In genomic region chr20:37311710-37312355, GRCh38 we compare ENCODE assay signal across 16 cellular contexts. TPM values are rescaled to one million over a fixed set of nuclear protein-coding genes. Genes with fewer than 3 reads are reported as not detected.
DNase-seq lines count a peak whose midpoint lies in the region; ATAC-seq, FAIRE-seq and TF ChIP-seq lines count a peak whose summit lies in the region.
"Had no signal": no experiment of that assay in that cellular context is flagged by ENCODE, and none has a peak within 500 bp of the region (broad histone marks: within the 10 kb centered on the region; RNA-seq: fewer than 3 reads in every experiment).

No MANE protein-coding gene starts in this region.

- H3K27ac ChIP-seq in CD8-positive, alpha-beta T cell (ENCODE audit: low read depth, low read length): no peak overlapping the region
- H3K27ac ChIP-seq: spleen had no signal

- peaks cover 12% of the 10 kb centered on the region for H3K36me3 ChIP-seq in CD8-positive, alpha-beta T cell (ENCODE audit: insufficient read depth, low read length)

- no peak overlapping the region for H3K4me3 ChIP-seq in CD8-positive, alpha-beta T cell (ENCODE audit: low read depth, low read length)
- H3K4me3 ChIP-seq: spleen, upper lobe of left lung had no signal

- H3K27ac Mint-ChIP-seq in activated naive CD8-positive, alpha-beta T cell treated with anti-CD3 and anti-CD28 coated beads, Interleukin-2, amount 10 ng/mL, durations not matched to agents 7 days and 5 days: peak overlapping the region; percentile 9
- H3K27ac Mint-ChIP-seq in activated naive CD8-positive, alpha-beta T cell treated with anti-CD3 and anti-CD28 coated beads, Interleukin-2, amount 50 U/mL, for 24 hours: no peak overlapping the region
- H3K27ac Mint-ChIP-seq in endothelial cell (ENCODE audit: unreplicated experiment) (peak overlapping the region; percentile 58), neural crest cell (ENCODE audit: unreplicated experiment) (peak overlapping the region; percentile 78), type B pancreatic cell (peak overlapping the region; percentile 74)
- H3K27ac Mint-ChIP-seq in CD8-positive, alpha-beta T cell: no peak overlapping the region

- H3K27me3 ChIP-seq in CD8-positive, alpha-beta T cell (ENCODE audit: insufficient read depth, low read length): no peaks in the 10 kb centered on the region
- H3K27me3 ChIP-seq: spleen, upper lobe of left lung had no signal

- no peaks in the 10 kb centered on the region for H3K9me3 Mint-ChIP-seq in activated naive CD8-positive, alpha-beta T cell treated with anti-CD3 and anti-CD28 coated beads, Interleukin-2, amount 10 ng/mL, durations not matched to agents 7 days and 5 days
- H3K9me3 Mint-ChIP-seq in activated naive CD8-positive, alpha-beta T cell treated with anti-CD3 and anti-CD28 coated beads, Interleukin-2, amount 50 U/mL, for 24 hours: no peaks in the 10 kb centered on the region
- H3K9me3 Mint-ChIP-seq in endothelial cell (ENCODE audit: unreplicated experiment) (no peaks in the 10 kb centered on the region), neural crest cell (no peaks in the 10 kb centered on the region), type B pancreatic cell (no peaks in the 10 kb centered on the region)
- H3K9me3 Mint-ChIP-seq in CD8-positive, alpha-beta T cell: no peaks in the 10 kb centered on the region
- H3K9me3 Mint-ChIP-seq: naive thymus-derived CD4-positive, alpha-beta T cell had no signal

- H3K4me3 Mint-ChIP-seq in activated naive CD8-positive, alpha-beta T cell treated with anti-CD3 and anti-CD28 coated beads, Interleukin-2, amount 10 ng/mL, durations not matched to agents 7 days and 5 days: no peak overlapping the region
- H3K4me3 Mint-ChIP-seq in activated naive CD8-positive, alpha-beta T cell treated with anti-CD3 and anti-CD28 coated beads, Interleukin-2, amount 50 U/mL, for 24 hours: no peak overlapping the region
- H3K4me3 Mint-ChIP-seq in endothelial cell (ENCODE audit: unreplicated experiment) (peak overlapping the region; percentile 7), neural crest cell (no peak overlapping the region), type B pancreatic cell (no peak overlapping the region)
- no peak overlapping the region for H3K4me3 Mint-ChIP-seq in CD8-positive, alpha-beta T cell
- H3K4me3 Mint-ChIP-seq: naive thymus-derived CD4-positive, alpha-beta T cell had no signal

- no peak for ATAC-seq in activated naive CD8-positive, alpha-beta T cell treated with anti-CD3 and anti-CD28 coated beads, Interleukin-2, amount 10 ng/mL, durations not matched to agents 7 days and 5 days (ENCODE audit: low read depth)
- ATAC-seq in activated naive CD8-positive, alpha-beta T cell treated with anti-CD3 and anti-CD28 coated beads, Interleukin-2, amount 50 U/mL, for 24 hours: no peak
- ATAC-seq in CD8-positive, alpha-beta T cell: no peak
- ATAC-seq: naive thymus-derived CD4-positive, alpha-beta T cell had no signal

- no peak for FAIRE-seq in GM12891 (lab: Jason Lieb, UNC)

- POLR2A ChIA-PET in activated naive CD8-positive, alpha-beta T cell treated with anti-CD3 and anti-CD28 coated beads, Interleukin-2, amount 10 ng/mL, durations not matched to agents 7 days and 5 days (lab: Charles Lee): no interaction called here
- POLR2A ChIA-PET in CD8-positive, alpha-beta T cell (lab: Charles Lee): no interaction called here

- no peak for TF ChIP-seq POLR2A in GM12891 (IDR thresholded peaks at IDR 0.05; ENCODE audit: low read depth, low read length)

- no peak for DNase-seq in activated naive CD8-positive, alpha-beta T cell treated with anti-CD3 and anti-CD28 coated beads, Interleukin-2, amount 10 ng/mL, durations not matched to agents 7 days and 5 days
- DNase-seq in activated naive CD8-positive, alpha-beta T cell treated with anti-CD3 and anti-CD28 coated beads, Interleukin-2, amount 50 U/mL, for 24 hours: no peak
- DNase-seq in endothelial cell (ENCODE audit: low spot score) (no peak), neural crest cell (ENCODE audit: low read depth, low spot score) (no peak), type B pancreatic cell (ENCODE audit: extremely low spot score, unreplicated experiment) (no peak), GM12891 (ENCODE audit: insufficient read length, low spot score) (no peak), NCI-H748 (lab: John Stamatoyannopoulos, UW; ENCODE audit: unreplicated experiment) (no peak)
- no peak for DNase-seq in CD8-positive, alpha-beta T cell
- DNase-seq: naive thymus-derived CD4-positive, alpha-beta T cell; NCI-H510A treated with DMSO at 0.1 percent for 48 hours; spleen; upper lobe of left lung had no signal

- no peak for TF ChIP-seq CTCF in endothelial cell (IDR thresholded peaks at IDR 0.05; ENCODE audit: unreplicated experiment)
- no peak for TF ChIP-seq CTCF in neural crest cell (conservative IDR thresholded peaks at IDR 0.05)
- no peak for TF ChIP-seq CTCF in type B pancreatic cell (conservative IDR thresholded peaks at IDR 0.05)
- TF ChIP-seq CTCF in CD8-positive, alpha-beta T cell (IDR thresholded peaks at IDR 0.05): no peak

- no peaks in the 10 kb centered on the region for H3K9me3 ChIP-seq in CD8-positive, alpha-beta T cell (ENCODE audit: low read length)
- H3K9me3 ChIP-seq: spleen, upper lobe of left lung had no signal

- peaks cover 21% of the 10 kb centered on the region for H3K4me1 Mint-ChIP-seq in activated naive CD8-positive, alpha-beta T cell treated with anti-CD3 and anti-CD28 coated beads, Interleukin-2, amount 10 ng/mL, durations not matched to agents 7 days and 5 days
- peaks cover 28% of the 10 kb centered on the region for H3K4me1 Mint-ChIP-seq in activated naive CD8-positive, alpha-beta T cell treated with anti-CD3 and anti-CD28 coated beads, Interleukin-2, amount 50 U/mL, for 24 hours
- H3K4me1 Mint-ChIP-seq in endothelial cell (ENCODE audit: unreplicated experiment): peaks cover 26% of the 10 kb centered on the region
- peaks cover 52% of the 10 kb centered on the region for H3K4me1 Mint-ChIP-seq in neural crest cell
- peaks cover 34% of the 10 kb centered on the region for H3K4me1 Mint-ChIP-seq in type B pancreatic cell (ENCODE audit: unreplicated experiment)
- H3K4me1 Mint-ChIP-seq in CD8-positive, alpha-beta T cell (ENCODE audit: low read depth): peaks cover 26% of the 10 kb centered on the region

- H3K36me3 Mint-ChIP-seq in activated naive CD8-positive, alpha-beta T cell treated with anti-CD3 and anti-CD28 coated beads, Interleukin-2, amount 10 ng/mL, durations not matched to agents 7 days and 5 days: peaks cover 11% of the 10 kb centered on the region
- peaks cover 20% of the 10 kb centered on the region for H3K36me3 Mint-ChIP-seq in activated naive CD8-positive, alpha-beta T cell treated with anti-CD3 and anti-CD28 coated beads, Interleukin-2, amount 50 U/mL, for 24 hours (ENCODE audit: low read depth)
- H3K36me3 Mint-ChIP-seq in endothelial cell (ENCODE audit: low read depth, unreplicated experiment) (peaks cover 44% of the 10 kb centered on the region), neural crest cell (ENCODE audit: low read depth) (peaks cover 3% of the 10 kb centered on the region), type B pancreatic cell (peaks cover 34% of the 10 kb centered on the region)
- H3K36me3 Mint-ChIP-seq in CD8-positive, alpha-beta T cell: peaks cover 62% of the 10 kb centered on the region

- intact Hi-C loops in CD8-positive, alpha-beta T cell (cut with DNase I, micrococcal nuclease): no loop called here

- H3K4me1 ChIP-seq in CD8-positive, alpha-beta T cell (ENCODE audit: insufficient read depth, low read length): peaks cover 12% of the 10 kb centered on the region

- CTCF ChIA-PET in CD8-positive, alpha-beta T cell (lab: Charles Lee): no interaction called here

- no peaks in the 10 kb centered on the region for H3K27me3 Mint-ChIP-seq in activated naive CD8-positive, alpha-beta T cell treated with anti-CD3 and anti-CD28 coated beads, Interleukin-2, amount 10 ng/mL, durations not matched to agents 7 days and 5 days
- H3K27me3 Mint-ChIP-seq in activated naive CD8-positive, alpha-beta T cell treated with anti-CD3 and anti-CD28 coated beads, Interleukin-2, amount 50 U/mL, for 24 hours: no peaks in the 10 kb centered on the region
- peaks cover 5% of the 10 kb centered on the region for H3K27me3 Mint-ChIP-seq in endothelial cell (ENCODE audit: unreplicated experiment)
- H3K27me3 Mint-ChIP-seq in neural crest cell (ENCODE audit: low read depth): no peaks in the 10 kb centered on the region
- H3K27me3 Mint-ChIP-seq in type B pancreatic cell: no peaks in the 10 kb centered on the region
- H3K27me3 Mint-ChIP-seq in CD8-positive, alpha-beta T cell (ENCODE audit: low read depth): no peaks in the 10 kb centered on the region
- H3K27me3 Mint-ChIP-seq: naive thymus-derived CD4-positive, alpha-beta T cell had no signal

TF ChIP-seq in GM12891, 5 proteins besides CTCF, POLR2A, EP300 and RAD21:
- TF ChIP-seq POU2F2 (IDR thresholded peaks at IDR 0.05; ENCODE audit: low read depth, low read length) (no peak), POLR2AphosphoS5 (IDR thresholded peaks at IDR 0.05; ENCODE audit: low read depth, low read length) (no peak), SPI1 (IDR thresholded peaks at IDR 0.05; ENCODE audit: low read depth, low read length) (no peak), PAX5 (IDR thresholded peaks at IDR 0.05; ENCODE audit: insufficient read depth, low read length, severe bottlenecking) (no peak), TAF1 (IDR thresholded peaks at IDR 0.05; ENCODE audit: low read depth, low read length) (no peak)

RNA-seq across cellular contexts. Expression of gene MANBAL, which starts 22.4 kb away (rescaled TPM):
- total RNA-seq in activated naive CD8-positive, alpha-beta T cell treated with anti-CD3 and anti-CD28 coated beads, Interleukin-2, amount 10 ng/mL, durations not matched to agents 7 days and 5 days: 10 to 100 TPM; 12.0 to 13.4 TPM
- total RNA-seq in endothelial cell (ENCODE audit: unreplicated experiment) (35.6 TPM), neural crest cell (44.8 and 50.8 TPM in 2 replicates), type B pancreatic cell (ENCODE audit: low replicate concordance) (35.5 and 40.4 TPM in 2 replicates)
- total RNA-seq in CD8-positive, alpha-beta T cell: 1 to 10 TPM; 4.0 to 6.3 TPM
- polyA plus RNA-seq in GM12891 (2012; ENCODE audit: low read depth, missing spikeins): 17.5 TPM

RNA-seq across cellular contexts. Expression of gene SRC, which starts 34.1 kb away (rescaled TPM):
- 1 to 10 TPM; 4.5 to 5.6 TPM for total RNA-seq in activated naive CD8-positive, alpha-beta T cell treated with anti-CD3 and anti-CD28 coated beads, Interleukin-2, amount 10 ng/mL, durations not matched to agents 7 days and 5 days
- total RNA-seq in endothelial cell (ENCODE audit: unreplicated experiment) (60.8 TPM), neural crest cell (58.6 and 60.4 TPM in 2 replicates), type B pancreatic cell (ENCODE audit: low replicate concordance) (56.0 and 70.3 TPM in 2 replicates)
- 1 to 10 TPM in 1 of 2 experiments, under 1 TPM in 1; 0.84 to 2.3 TPM for total RNA-seq in CD8-positive, alpha-beta T cell
- 24.6 TPM for polyA plus RNA-seq in GM12891 (2012; ENCODE audit: low read depth, missing spikeins)

RNA-seq across cellular contexts. Expression of gene GHRH, which starts 50.2 kb away (rescaled TPM):
- not detected for total RNA-seq in activated naive CD8-positive, alpha-beta T cell treated with anti-CD3 and anti-CD28 coated beads, Interleukin-2, amount 10 ng/mL, durations not matched to agents 7 days and 5 days
- total RNA-seq in endothelial cell (ENCODE audit: unreplicated experiment) (not detected), neural crest cell (not detected in 2 replicates), type B pancreatic cell (ENCODE audit: low replicate concordance) (0.77 and 3.9 TPM in 2 replicates)
- total RNA-seq in CD8-positive, alpha-beta T cell: not detected
- polyA plus RNA-seq in GM12891 (2012; ENCODE audit: low read depth, missing spikeins): not detected
- total RNA-seq: activated CD8-positive, alpha-beta memory T cell treated with anti-CD3 and anti-CD28 coated beads for 36 hours; dermis microvascular lymphatic vessel endothelial cell; kidney epithelial cell; naive thymus-derived CD4-positive, alpha-beta T cell; spleen; upper lobe of left lung had no signal
- polyA plus RNA-seq: adipose tissue; naive thymus-derived CD4-positive, alpha-beta T cell; spleen had no signal

Comparison
In these comparisons a context has a peak if more than half of its experiments do, and no peak if none do; other contexts are left out.
1. H3K27ac Mint-ChIP-seq: peak in activated naive CD8-positive, alpha-beta T cell treated with anti-CD3 and anti-CD28 coated beads, Interleukin-2, amount 10 ng/mL, durations not matched to agents 7 days and 5 days (single experiment), endothelial cell (single experiment), neural crest cell (single experiment) and type B pancreatic cell (single experiment); none in activated naive CD8-positive, alpha-beta T cell treated with anti-CD3 and anti-CD28 coated beads, Interleukin-2, amount 50 U/mL, for 24 hours (single experiment) and CD8-positive, alpha-beta T cell (single experiment).